10 cellular contexts compared by ENCODE assay signal in the genomic region with DNA sequence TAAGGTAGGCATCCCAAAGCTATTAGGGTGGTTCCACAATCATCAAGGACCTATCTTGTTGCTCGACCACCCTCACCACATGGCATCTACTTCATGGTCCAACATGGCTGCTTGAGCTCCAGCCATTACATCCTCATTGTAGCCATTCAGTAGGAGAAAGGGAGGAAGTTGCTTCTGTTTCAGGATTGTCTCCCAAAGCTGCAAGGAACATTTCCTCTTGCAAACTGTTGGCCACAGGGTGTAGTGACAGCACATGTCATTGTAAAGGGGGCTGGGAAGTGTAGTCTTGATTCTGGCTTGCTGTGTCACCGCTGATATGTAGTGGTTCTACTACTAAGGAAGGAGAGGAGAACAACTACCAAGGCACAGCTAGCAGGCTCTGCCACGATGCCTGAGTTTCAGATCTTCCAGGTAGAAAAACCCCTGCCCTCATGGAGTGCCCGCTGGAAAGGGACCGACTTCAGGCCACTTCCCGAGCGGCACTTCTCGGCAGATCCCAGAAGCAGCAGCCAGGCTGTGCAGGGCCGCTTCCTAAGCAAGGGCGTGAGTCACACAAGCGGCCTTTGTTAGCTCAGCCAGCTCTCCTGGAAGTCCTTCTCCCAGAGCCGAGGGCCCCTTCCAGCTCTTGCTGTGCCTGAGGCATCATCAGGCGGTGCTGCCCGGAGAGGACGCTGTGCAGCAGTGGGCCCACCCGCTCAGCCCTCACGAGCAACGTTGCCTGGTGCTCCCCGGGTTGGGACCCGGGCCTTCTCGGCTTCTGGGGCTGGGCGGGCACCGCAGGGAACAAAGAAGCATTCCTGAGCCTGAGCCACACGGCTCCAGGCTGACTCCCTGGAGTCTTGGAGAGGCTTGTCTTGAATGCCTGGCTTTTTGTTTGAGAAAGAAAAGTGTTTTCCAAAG. TPM values are rescaled to one million over a fixed set of nuclear protein-coding genes. Genes with fewer than 3 reads are reported as not detected.
DNase-seq lines count a peak whose midpoint lies in the region; ATAC-seq, FAIRE-seq and TF ChIP-seq lines count a peak whose summit lies in the region.
"Had no signal": no experiment of that assay in that cellular context is flagged by ENCODE, and none has a peak within 500 bp of the region (broad histone marks: within the 10 kb centered on the region; RNA-seq: fewer than 3 reads in every experiment).

No MANE protein-coding gene starts in this region.

- peaks cover 8% of the 10 kb centered on the region for H3K36me3 Mint-ChIP-seq in Calu3 (ENCODE audit: insufficient read depth, unreplicated experiment)
- no peaks in the 10 kb centered on the region for H3K36me3 Mint-ChIP-seq in activated CD8-positive, alpha-beta T cell treated with anti-CD3 and anti-CD28 coated beads for 36 hours (ENCODE audit: low read depth)

- no peaks in the 10 kb centered on the region for H3K9me3 ChIP-seq in uterus

- H3K4me1 Mint-ChIP-seq in Calu3 (ENCODE audit: low read depth, unreplicated experiment), result no peaks in the 10 kb centered on the region
- H3K4me1 Mint-ChIP-seq in activated CD8-positive, alpha-beta T cell treated with anti-CD3 and anti-CD28 coated beads for 36 hours (ENCODE audit: low read depth), result no peaks in the 10 kb centered on the region

- no peaks in the 10 kb centered on the region for H3K27me3 ChIP-seq in uterus

- no peak for TF ChIP-seq CTCF in Calu3 (IDR thresholded peaks at IDR 0.05; ENCODE audit: unreplicated experiment)
- no peak for TF ChIP-seq CTCF in activated CD8-positive, alpha-beta T cell treated with anti-CD3 and anti-CD28 coated beads for 36 hours (IDR thresholded peaks at IDR 0.05)
- no peak for TF ChIP-seq CTCF in uterus (IDR thresholded peaks at IDR 0.05)

- no peak overlapping the region for H3K27ac ChIP-seq in uterus

- CTCF ChIA-PET in Calu3 (lab: Charles Lee), result interaction anchor here (1.0 kb wide), 1 partner anchor 55 kb away, joined by 3 read pairs; no protein-coding TSS in a partner anchor
- CTCF ChIA-PET in activated CD8-positive, alpha-beta T cell treated with anti-CD3 and anti-CD28 coated beads for 36 hours (lab: Charles Lee), result interaction anchor here (1.0 kb wide), 1 partner anchor 27 kb away, joined by 3 read pairs; no protein-coding TSS in a partner anchor

- no peaks in the 10 kb centered on the region for H3K9me3 Mint-ChIP-seq in Calu3 (ENCODE audit: low read depth, unreplicated experiment)
- H3K9me3 Mint-ChIP-seq in activated CD8-positive, alpha-beta T cell treated with anti-CD3 and anti-CD28 coated beads for 36 hours, result no peaks in the 10 kb centered on the region
- H3K9me3 Mint-ChIP-seq: IgD-negative memory B cell had no signal

- H3K4me3 Mint-ChIP-seq in Calu3 (ENCODE audit: low read depth, unreplicated experiment), result no peak overlapping the region
- H3K4me3 Mint-ChIP-seq in activated CD8-positive, alpha-beta T cell treated with anti-CD3 and anti-CD28 coated beads for 36 hours, result no peak overlapping the region
- H3K4me3 Mint-ChIP-seq: IgD-negative memory B cell had no signal

- POLR2A ChIA-PET in activated CD8-positive, alpha-beta T cell treated with anti-CD3 and anti-CD28 coated beads for 36 hours (lab: Charles Lee), result no interaction called here

- intact Hi-C loops in Calu3 (cut with micrococcal nuclease; ENCODE audit: unreplicated experiment), result no loop called here
- intact Hi-C loops in activated CD8-positive, alpha-beta T cell treated with anti-CD3 and anti-CD28 coated beads for 36 hours (cut with micrococcal nuclease), result no loop called here
- intact Hi-C loops in uterus (cut with DNase I; ENCODE audit: low total_unique reads), result no loop called here

- no peaks in the 10 kb centered on the region for H3K4me1 ChIP-seq in uterus

- FAIRE-seq in frontal cortex (lab: Jason Lieb, UNC), result no peak

- ATAC-seq in SK-N-SH treated with all-trans-retinoic acid at 6 μM for 48 hours, result peak; percentile 47
- no peak for ATAC-seq in activated CD8-positive, alpha-beta T cell treated with anti-CD3 and anti-CD28 coated beads for 36 hours
- ATAC-seq in GM21528 (IDR thresholded peaks at IDR 0.05; ENCODE audit: low FRiP score, unreplicated experiment), result no peak
- ATAC-seq in stimulated activated naive CD8-positive, alpha-beta T cell treated with anti-CD3 and anti-CD28 coated beads, Interleukin-15, Interleukin-2, amounts not matched to agents 100 U/mL and 50 U/mL, for 24 hours, result no peak

- no peak overlapping the region for H3K4me3 ChIP-seq in uterus

- H3K27me3 Mint-ChIP-seq in Calu3 (ENCODE audit: unreplicated experiment), result no peaks in the 10 kb centered on the region
- H3K27me3 Mint-ChIP-seq in activated CD8-positive, alpha-beta T cell treated with anti-CD3 and anti-CD28 coated beads for 36 hours, result no peaks in the 10 kb centered on the region
- H3K27me3 Mint-ChIP-seq: IgD-negative memory B cell had no signal

- no peak overlapping the region for H3K27ac Mint-ChIP-seq in Calu3 (ENCODE audit: unreplicated experiment)
- H3K27ac Mint-ChIP-seq in activated CD8-positive, alpha-beta T cell treated with anti-CD3 and anti-CD28 coated beads for 36 hours, result no peak overlapping the region

- DNase-seq in Calu3 (peak; percentile 60), frontal cortex (ENCODE audit: low spot score in 2 of 2) (peak; percentile 50 to 64), occipital lobe (lab: John Stamatoyannopoulos, UW) (peak; percentile 52), uterus (no peak)
- no peak for DNase-seq in activated CD8-positive, alpha-beta T cell treated with anti-CD3 and anti-CD28 coated beads for 36 hours
- no peak for DNase-seq in stimulated activated naive CD8-positive, alpha-beta T cell treated with anti-CD3 and anti-CD28 coated beads, Interleukin-15, Interleukin-2, amounts not matched to agents 100 U/mL and 50 U/mL, for 24 hours
- DNase-seq: stimulated activated CD4-positive, alpha-beta T cell treated with anti-CD3 and anti-CD28 coated beads, Interleukin-15, amount 100 ng/mL, for 24 hours had no signal

- no peaks in the 10 kb centered on the region for H3K36me3 ChIP-seq in uterus

- no peak for TF ChIP-seq POLR2A in uterus (IDR thresholded peaks at IDR 0.05)

- no TSS peak for BruUV-seq in Calu3 (replicated peaks; lab: Mats Ljungman, UMichigan)

TF ChIP-seq in SK-N-SH treated with all-trans-retinoic acid at 6 μM for 48 hours, 23 proteins besides CTCF, POLR2A, EP300 and RAD21:
- no peak for TF ChIP-seq PATZ1 (CRISPR knock-in tag; IDR thresholded peaks at IDR 0.05; ENCODE audit: borderline replicate concordance)
- TF ChIP-seq, protein P1, sequence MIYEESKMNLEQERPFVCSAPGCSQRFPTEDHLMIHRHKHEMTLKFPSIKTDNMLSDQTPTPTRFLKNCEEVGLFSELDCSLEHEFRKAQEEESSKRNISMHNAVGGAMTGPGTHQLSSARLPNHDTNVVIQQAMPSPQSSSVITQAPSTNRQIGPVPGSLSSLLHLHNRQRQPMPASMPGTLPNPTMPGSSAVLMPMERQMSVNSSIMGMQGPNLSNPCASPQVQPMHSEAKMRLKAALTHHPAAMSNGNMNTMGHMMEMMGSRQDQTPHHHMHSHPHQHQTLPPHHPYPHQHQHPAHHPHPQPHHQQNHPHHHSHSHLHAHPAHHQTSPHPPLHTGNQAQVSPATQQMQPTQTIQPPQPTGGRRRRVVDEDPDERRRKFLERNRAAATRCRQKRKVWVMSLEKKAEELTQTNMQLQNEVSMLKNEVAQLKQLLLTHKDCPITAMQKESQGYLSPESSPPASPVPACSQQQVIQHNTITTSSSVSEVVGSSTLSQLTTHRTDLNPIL (CRISPR knock-in tag; IDR thresholded peaks at IDR 0.05; ENCODE audit: low read depth), result no peak
- TF ChIP-seq ARNTL (CRISPR knock-in tag; IDR thresholded peaks at IDR 0.05; ENCODE audit: borderline replicate concordance, low read depth), result no peak
- no peak for TF ChIP-seq ZNF8 (CRISPR knock-in tag; IDR thresholded peaks at IDR 0.05)
- TF ChIP-seq CSDC2 (CRISPR knock-in tag; IDR thresholded peaks at IDR 0.05), result no peak
- TF ChIP-seq, protein P2, sequence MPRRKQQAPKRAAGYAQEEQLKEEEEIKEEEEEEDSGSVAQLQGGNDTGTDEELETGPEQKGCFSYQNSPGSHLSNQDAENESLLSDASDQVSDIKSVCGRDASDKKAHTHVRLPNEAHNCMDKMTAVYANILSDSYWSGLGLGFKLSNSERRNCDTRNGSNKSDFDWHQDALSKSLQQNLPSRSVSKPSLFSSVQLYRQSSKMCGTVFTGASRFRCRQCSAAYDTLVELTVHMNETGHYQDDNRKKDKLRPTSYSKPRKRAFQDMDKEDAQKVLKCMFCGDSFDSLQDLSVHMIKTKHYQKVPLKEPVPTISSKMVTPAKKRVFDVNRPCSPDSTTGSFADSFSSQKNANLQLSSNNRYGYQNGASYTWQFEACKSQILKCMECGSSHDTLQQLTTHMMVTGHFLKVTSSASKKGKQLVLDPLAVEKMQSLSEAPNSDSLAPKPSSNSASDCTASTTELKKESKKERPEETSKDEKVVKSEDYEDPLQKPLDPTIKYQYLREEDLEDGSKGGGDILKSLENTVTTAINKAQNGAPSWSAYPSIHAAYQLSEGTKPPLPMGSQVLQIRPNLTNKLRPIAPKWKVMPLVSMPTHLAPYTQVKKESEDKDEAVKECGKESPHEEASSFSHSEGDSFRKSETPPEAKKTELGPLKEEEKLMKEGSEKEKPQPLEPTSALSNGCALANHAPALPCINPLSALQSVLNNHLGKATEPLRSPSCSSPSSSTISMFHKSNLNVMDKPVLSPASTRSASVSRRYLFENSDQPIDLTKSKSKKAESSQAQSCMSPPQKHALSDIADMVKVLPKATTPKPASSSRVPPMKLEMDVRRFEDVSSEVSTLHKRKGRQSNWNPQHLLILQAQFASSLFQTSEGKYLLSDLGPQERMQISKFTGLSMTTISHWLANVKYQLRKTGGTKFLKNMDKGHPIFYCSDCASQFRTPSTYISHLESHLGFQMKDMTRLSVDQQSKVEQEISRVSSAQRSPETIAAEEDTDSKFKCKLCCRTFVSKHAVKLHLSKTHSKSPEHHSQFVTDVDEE (CRISPR knock-in tag; IDR thresholded peaks at IDR 0.05), result no peak

RNA-seq across cellular contexts. Expression of gene HS6ST1, which starts 58.2 kb away (rescaled TPM):
- total RNA-seq in Calu3 (2022), result 27.6 and 34.6 TPM in 2 replicates
- 51.8 TPM for total RNA-seq in frontal cortex
- total RNA-seq in occipital lobe, result 85.5 TPM
- 10 to 100 TPM; 12.5 to 13.0 TPM for total RNA-seq in activated CD8-positive, alpha-beta T cell treated with anti-CD3 and anti-CD28 coated beads for 36 hours
- 100 to 1,000 TPM in 1 of 4 donors, 10 to 100 TPM in 3; 22.7 to 198 (median 37.4) TPM for total RNA-seq in uterus

Comparison
In these comparisons a context has a peak if more than half of its experiments do, and no peak if none do; other contexts are left out.
1. DNase-seq: peak in Calu3 (single experiment), frontal cortex (2 of 2) and occipital lobe (single experiment); none in activated CD8-positive, alpha-beta T cell treated with anti-CD3 and anti-CD28 coated beads for 36 hours (single experiment), uterus (0 of 2) and stimulated activated naive CD8-positive, alpha-beta T cell treated with anti-CD3 and anti-CD28 coated beads, Interleukin-15, Interleukin-2, amounts not matched to agents 100 U/mL and 50 U/mL, for 24 hours (single experiment).